In the genomic region with DNA sequence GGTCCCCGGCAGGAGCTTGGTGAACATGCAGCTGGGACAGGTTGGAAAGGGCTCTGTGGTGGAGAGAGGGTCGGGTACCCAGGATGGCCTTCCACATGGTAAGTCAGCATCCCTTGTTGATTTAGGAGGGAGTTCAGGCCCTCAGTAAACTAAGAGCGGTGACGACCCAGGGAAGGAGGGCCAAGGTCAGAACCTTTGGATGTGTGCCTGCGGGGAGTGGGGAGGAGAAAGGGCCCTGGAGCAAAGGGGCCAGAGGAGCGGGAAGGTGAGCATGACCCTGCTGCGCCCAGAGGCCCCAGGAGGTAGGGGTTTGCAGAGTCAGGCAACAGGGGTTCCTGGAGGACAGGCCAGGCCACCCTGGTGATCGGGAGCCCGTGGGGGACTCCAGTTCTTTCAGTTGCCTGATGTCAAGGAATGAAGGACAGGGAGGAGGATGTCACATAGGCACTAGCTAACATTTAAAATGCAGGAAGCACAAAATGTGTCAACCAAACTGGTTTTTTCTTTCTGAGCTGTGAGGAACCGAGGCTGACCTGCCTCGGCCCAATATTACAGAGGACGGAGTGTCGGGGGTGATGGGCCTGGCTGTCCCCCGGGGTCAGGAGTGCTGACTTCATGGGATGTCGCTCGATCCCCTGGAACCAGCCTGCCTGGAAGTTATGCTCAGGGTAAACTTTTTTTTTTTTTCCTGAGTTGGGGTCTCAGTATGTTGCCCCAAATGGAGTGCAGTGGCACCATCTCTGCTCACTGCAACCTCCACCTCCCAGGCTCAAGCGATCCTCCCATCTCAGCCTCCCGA, we compare ENCODE assay signal across 20 cellular contexts.
A peak's percentile ranks its signal among the peaks of the same experiment; 100 is the strongest.
DNase-seq lines count a peak whose midpoint lies in the region; ATAC-seq and TF ChIP-seq lines count a peak whose summit lies in the region.
"Had no signal": no experiment of that assay in that cellular context is flagged by ENCODE, and none has a peak within 500 bp of the region (broad histone marks: within the 10 kb centered on the region; RNA-seq: fewer than 3 reads in every experiment).

No MANE protein-coding gene starts in this region.

- peaks cover 6% of the 10 kb centered on the region for H3F3A ChIP-seq in neural progenitor cell (ENCODE audit: low read depth)

- no peak for TF ChIP-seq CTCF in Panc1 (IDR thresholded peaks at IDR 0.05)
- no peak for TF ChIP-seq CTCF in neural progenitor cell (IDR thresholded peaks at IDR 0.05)
- no peak for TF ChIP-seq CTCF in tibial artery (IDR thresholded peaks at IDR 0.05)
- TF ChIP-seq CTCF in upper lobe of right lung (IDR thresholded peaks at IDR 0.05), result no peak

- intact Hi-C loops in Panc1 (cut with micrococcal nuclease; ENCODE audit: unreplicated experiment) (loop anchor here (5.0 kb wide), 1 partner anchor 112 kb away; no protein-coding TSS in a partner anchor), tibial artery (cut with DNase I; ENCODE audit: low total_unique reads) (loop anchor here (5.0 kb wide), 1 partner anchor 78 kb away; no protein-coding TSS in a partner anchor), upper lobe of right lung (cut with DNase I) (no loop called here)

- H2AFZ ChIP-seq in neural progenitor cell (replicated peaks), result no peak overlapping the region

- CTCF ChIA-PET in Panc1 (lab: Charles Lee), result no interaction called here

- H3K27ac Mint-ChIP-seq in neural progenitor cell (peak overlapping the region; percentile 42), immature natural killer cell (peak overlapping the region in 2 of 6 donors; percentile 36 to 61)
- H3K27ac Mint-ChIP-seq: activated CD4-positive, alpha-beta memory T cell treated with anti-CD3 and anti-CD28 coated beads, Interleukin-2, amount 10 ng/mL, durations not matched to agents 7 days and 5 days; activated naive CD4-positive, alpha-beta T cell treated with anti-CD3 and anti-CD28 coated beads, Interleukin-2, amount 10 ng/mL, durations not matched to agents 7 days and 5 days; activated T-cell treated with anti-CD3 and anti-CD28 coated beads, Interleukin-2, amount 50 U/mL, for 24 hours; stimulated activated effector memory CD8-positive, alpha-beta T cell treated with anti-CD3 and anti-CD28 coated beads, Interleukin-12 subunit alpha, Interleukin-12 subunit beta, amount 100 ng/mL, for 72 hours had no signal

- DNase-seq in Panc1 (ENCODE audit: low read depth, low spot score) (no peak), neural progenitor cell (ENCODE audit: low spot score) (no peak), tibial artery (no peak), immature natural killer cell (no peak), C1 segment of cervical spinal cord (lab: John Stamatoyannopoulos, UW) (no peak), upper lobe of right lung (no peak)
- DNase-seq: activated CD4-positive, alpha-beta memory T cell treated with anti-CD3 and anti-CD28 coated beads, Interleukin-2, amount 10 ng/mL, durations not matched to agents 7 days and 5 days; activated naive CD4-positive, alpha-beta T cell treated with anti-CD3 and anti-CD28 coated beads, Interleukin-2, amount 10 ng/mL, durations not matched to agents 7 days and 5 days; activated T-cell treated with anti-CD3 and anti-CD28 coated beads, Interleukin-2, amount 50 U/mL, for 24 hours; cortex of kidney; H9; NCI-H2081; NCI-H510A; SHP77 treated with DMSO at 0.1 percent for 48 hours; T-helper 1 cell had no signal

- H3K4me1 Mint-ChIP-seq in neural progenitor cell (peaks cover 35% of the 10 kb centered on the region), immature natural killer cell (no peaks in the 10 kb centered on the region)

- no peaks in the 10 kb centered on the region for H3K9me3 ChIP-seq in Panc1 (ENCODE audit: control insufficient read depth, insufficient read depth, low read depth, low read length)
- H3K9me3 ChIP-seq in esophagus (ENCODE audit: control insufficient read depth in 2 of 2, insufficient read depth in 1 of 2, low read depth in 1 of 2, low read length in 1 of 2), result no peaks in the 10 kb centered on the region
- H3K9me3 ChIP-seq in neural progenitor cell (ENCODE audit: low read depth), result no peaks in the 10 kb centered on the region
- H3K9me3 ChIP-seq in tibial artery, result no peaks in the 10 kb centered on the region
- no peaks in the 10 kb centered on the region for H3K9me3 ChIP-seq in upper lobe of right lung

- H3K27me3 Mint-ChIP-seq in neural progenitor cell (ENCODE audit: insufficient read depth, low read depth), result peaks cover 2% of the 10 kb centered on the region
- H3K27me3 Mint-ChIP-seq in immature natural killer cell (ENCODE audit: low read depth in 3 of 3), result peaks cover 0 to 5% (median 0%) of the 10 kb centered on the region in 3 donors
- H3K27me3 Mint-ChIP-seq: activated T-cell treated with anti-CD3 and anti-CD28 coated beads, Interleukin-2, amount 50 U/mL, for 24 hours had no signal

- H3K79me2 ChIP-seq in neural progenitor cell (ENCODE audit: low read depth), result no peaks in the 10 kb centered on the region

- no peak overlapping the region for H3K4me3 ChIP-seq in Panc1 (ENCODE audit: low read depth in 2 of 2, low read length in 2 of 2)
- H3K4me3 ChIP-seq in esophagus (ENCODE audit: low read depth in 1 of 2, low read length in 2 of 2), result no peak overlapping the region
- no peak overlapping the region for H3K4me3 ChIP-seq in neural progenitor cell
- H3K4me3 ChIP-seq in tibial artery, result no peak overlapping the region
- H3K4me3 ChIP-seq in upper lobe of right lung, result no peak overlapping the region
- H3K4me3 ChIP-seq: K562 had no signal

- H3K36me3 ChIP-seq in Panc1 (ENCODE audit: control insufficient read depth, insufficient read depth, low read length) (no peaks in the 10 kb centered on the region), esophagus (ENCODE audit: control insufficient read depth in 2 of 2, insufficient read depth in 2 of 2, low read length in 1 of 2) (no peaks in the 10 kb centered on the region), neural progenitor cell (no peaks in the 10 kb centered on the region), tibial artery (no peaks in the 10 kb centered on the region), upper lobe of right lung (no peaks in the 10 kb centered on the region)

- peak; percentile 14; the same call in 1 of the 2 replicates for ATAC-seq in Panc1
- ATAC-seq in upper lobe of right lung, result no peak
- ATAC-seq in HG02759 (IDR thresholded peaks at IDR 0.05; ENCODE audit: unreplicated experiment), result no peak
- ATAC-seq: K562, left lobe of liver had no signal

- in situ Hi-C loops in Panc1 (cut with HindIII; ENCODE audit: low pct_unique_long_range_greater_than_20kb, low sequenced_read_pairs), result no loop called here

- 93 to 94% methylated on average over 18 of the region's 18 CpGs for WGBS in esophagus, 2 donors

- POLR2A ChIA-PET in Panc1 (lab: Charles Lee), result interaction anchor here (0.6 kb wide), 1 partner anchor 99 kb away, joined by 3 read pairs; no protein-coding TSS in a partner anchor

- BruUV-seq in Panc1 (replicated peaks; lab: Mats Ljungman, UMichigan), result no TSS peak

- H3K36me3 Mint-ChIP-seq in neural progenitor cell, result no peaks in the 10 kb centered on the region
- H3K36me3 Mint-ChIP-seq in immature natural killer cell, result no peaks in the 10 kb centered on the region
- H3K36me3 Mint-ChIP-seq: activated naive CD4-positive, alpha-beta T cell treated with anti-CD3 and anti-CD28 coated beads, Interleukin-2, amount 10 ng/mL, durations not matched to agents 7 days and 5 days; stimulated activated effector memory CD8-positive, alpha-beta T cell treated with anti-CD3 and anti-CD28 coated beads, Interleukin-12 subunit alpha, Interleukin-12 subunit beta, amount 100 ng/mL, for 72 hours had no signal

- H3K9ac ChIP-seq in neural progenitor cell, result no peak overlapping the region

- peak overlapping the region; percentile 99 for H3K27ac ChIP-seq in Panc1 (ENCODE audit: low read length)
- H3K27ac ChIP-seq in esophagus (ENCODE audit: low read depth in 2 of 2, low read length in 1 of 2), result peak overlapping the region; percentile 62 to 88
- H3K27ac ChIP-seq in neural progenitor cell, result no peak overlapping the region
- H3K27ac ChIP-seq in tibial artery, result peak overlapping the region; percentile 96
- no peak overlapping the region for H3K27ac ChIP-seq in upper lobe of right lung

- H3K4me1 ChIP-seq in Panc1 (ENCODE audit: control insufficient read depth, insufficient read depth, low read length), result peaks cover 70% of the 10 kb centered on the region
- peaks cover 4 to 6% of the 10 kb centered on the region in 2 donors for H3K4me1 ChIP-seq in esophagus (ENCODE audit: control insufficient read depth in 2 of 2, insufficient read depth in 2 of 2, low read length in 1 of 2)
- H3K4me1 ChIP-seq in neural progenitor cell, result peaks cover 11% of the 10 kb centered on the region
- H3K4me1 ChIP-seq in tibial artery, result peaks cover 0 to 83% (median 67%) of the 10 kb centered on the region in 4 donors
- H3K4me1 ChIP-seq in upper lobe of right lung, result peaks cover 39% of the 10 kb centered on the region

- no peaks in the 10 kb centered on the region for H4K20me1 ChIP-seq in neural progenitor cell (ENCODE audit: low read depth)

- H3K9me3 Mint-ChIP-seq in neural progenitor cell, result peaks cover 3% of the 10 kb centered on the region
- H3K9me3 Mint-ChIP-seq in immature natural killer cell, result no peaks in the 10 kb centered on the region
- H3K9me3 Mint-ChIP-seq: activated CD4-positive, alpha-beta memory T cell treated with anti-CD3 and anti-CD28 coated beads, Interleukin-2, amount 10 ng/mL, durations not matched to agents 7 days and 5 days; activated naive CD4-positive, alpha-beta T cell treated with anti-CD3 and anti-CD28 coated beads, Interleukin-2, amount 10 ng/mL, durations not matched to agents 7 days and 5 days; activated T-cell treated with anti-CD3 and anti-CD28 coated beads, Interleukin-2, amount 50 U/mL, for 24 hours; H9; stimulated activated effector memory CD8-positive, alpha-beta T cell treated with anti-CD3 and anti-CD28 coated beads, Interleukin-12 subunit alpha, Interleukin-12 subunit beta, amount 100 ng/mL, for 72 hours had no signal

- H3K4me2 ChIP-seq in neural progenitor cell, result no peak overlapping the region

- H3K27me3 ChIP-seq in Panc1 (ENCODE audit: control insufficient read depth, insufficient read depth, low read length) (no peaks in the 10 kb centered on the region), esophagus (ENCODE audit: control insufficient read depth in 1 of 2, insufficient read depth in 2 of 2, low read length in 2 of 2) (no peaks in the 10 kb centered on the region), neural progenitor cell (no peaks in the 10 kb centered on the region), tibial artery (no peaks in the 10 kb centered on the region), upper lobe of right lung (no peaks in the 10 kb centered on the region)

- H3K4me3 Mint-ChIP-seq in neural progenitor cell (peak overlapping the region; percentile 38), immature natural killer cell (no peak overlapping the region)
- H3K4me3 Mint-ChIP-seq: activated CD4-positive, alpha-beta memory T cell treated with anti-CD3 and anti-CD28 coated beads, Interleukin-2, amount 10 ng/mL, durations not matched to agents 7 days and 5 days; activated naive CD4-positive, alpha-beta T cell treated with anti-CD3 and anti-CD28 coated beads, Interleukin-2, amount 10 ng/mL, durations not matched to agents 7 days and 5 days; activated T-cell treated with anti-CD3 and anti-CD28 coated beads, Interleukin-2, amount 50 U/mL, for 24 hours; H9; stimulated activated effector memory CD8-positive, alpha-beta T cell treated with anti-CD3 and anti-CD28 coated beads, Interleukin-12 subunit alpha, Interleukin-12 subunit beta, amount 100 ng/mL, for 72 hours had no signal

Comparison
In these comparisons a context has a peak if more than half of its experiments do, and no peak if none do; other contexts are left out.
1. H3K27ac ChIP-seq: peak in Panc1 (single experiment), esophagus (2 of 2) and tibial artery (2 of 2); none in neural progenitor cell (single experiment) and upper lobe of right lung (single experiment).